In the genomic region with DNA sequence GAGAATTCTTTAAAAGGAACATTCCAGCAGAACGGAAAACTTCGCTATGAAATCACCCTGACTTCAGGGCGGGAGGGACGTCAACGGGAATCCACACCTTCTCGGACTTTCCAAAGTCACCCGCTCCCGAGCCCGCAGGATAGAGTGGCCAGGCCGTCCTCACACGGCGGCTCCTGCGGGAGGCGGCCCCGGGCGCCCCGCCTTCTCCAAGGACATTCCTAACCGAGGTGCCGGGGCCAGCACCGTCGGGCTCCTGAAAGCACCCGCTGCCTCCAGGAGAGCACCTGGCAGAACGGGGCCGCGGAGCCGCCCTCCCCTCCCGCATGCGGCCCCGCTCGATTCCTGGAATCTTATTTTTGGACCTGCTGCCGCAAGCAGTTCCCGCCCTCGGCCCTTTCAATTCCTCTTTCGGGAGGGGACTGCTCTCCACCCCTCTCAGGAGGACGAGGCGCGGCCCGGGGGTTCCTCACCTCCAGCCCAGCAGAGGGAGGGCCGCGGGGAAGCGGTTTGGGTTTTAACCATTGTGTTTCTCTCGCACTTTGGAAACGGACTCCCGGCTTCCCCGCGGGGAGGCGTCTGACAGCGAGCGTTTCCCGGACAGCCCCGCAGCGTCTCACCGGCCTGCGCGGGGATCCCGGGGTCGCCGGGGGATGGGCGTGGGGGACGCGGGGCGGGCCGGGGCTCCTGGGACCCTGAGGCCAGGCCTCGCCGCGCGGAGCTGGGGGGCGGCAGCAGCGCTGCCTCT, we compare ENCODE assay signal across 7 cellular contexts. TPM values are rescaled to one million over a fixed set of nuclear protein-coding genes. Genes with fewer than 3 reads are reported as not detected.
DNase-seq lines count a peak whose midpoint lies in the region; ATAC-seq and TF ChIP-seq lines count a peak whose summit lies in the region.

No MANE protein-coding gene starts in this region.

- no peaks in the 10 kb centered on the region for H3K36me3 ChIP-seq in HUES64 (ENCODE audit: insufficient read depth, low read length)
- no peaks in the 10 kb centered on the region for H3K36me3 ChIP-seq in right atrium auricular region

- DNase-seq in GM12865 (ENCODE audit: low read depth) (peak; percentile 46), right atrium auricular region (ENCODE audit: low spot score) (no peak), posterior vena cava (ENCODE audit: low spot score) (peak; percentile 87), SHP77 (lab: John Stamatoyannopoulos, UW) (no peak)

- H3K27me3 ChIP-seq in HUES64 (ENCODE audit: insufficient read depth, low read length), result peaks cover 40% of the 10 kb centered on the region
- no peaks in the 10 kb centered on the region for H3K27me3 ChIP-seq in right atrium auricular region

- no peak overlapping the region for H3K9ac ChIP-seq in HUES64 (ENCODE audit: low read depth, low read length)

- intact Hi-C loops in posterior vena cava (cut with DNase I), result loop anchor here in 1 of 2 donors (5.0 kb wide), 1 partner anchor 46 kb away; no protein-coding TSS in a partner anchor

- peaks cover 35% of the 10 kb centered on the region for H3K4me1 ChIP-seq in HUES64 (ENCODE audit: insufficient read depth, low read length)
- H3K4me1 ChIP-seq in right atrium auricular region, result peaks cover 0 to 46% of the 10 kb centered on the region in 2 donors

- 3% methylated on average over 69 of the region's 69 CpGs for WGBS in HUES64

- no peak for TF ChIP-seq CTCF in GM12865 (IDR thresholded peaks at IDR 0.05; ENCODE audit: insufficient read depth, low read depth, low read length, missing control alignments)
- TF ChIP-seq CTCF in right atrium auricular region (IDR thresholded peaks at IDR 0.05), result no peak

- no peak overlapping the region; the same call in 1 of the 2 replicates for H3K27ac ChIP-seq in HUES64 (ENCODE audit: low read depth, low read length)
- peak overlapping the region; percentile 16 for H3K27ac ChIP-seq in angular gyrus (ENCODE audit: low read depth, low read length)
- H3K27ac ChIP-seq in right atrium auricular region, result peak overlapping the region; percentile 84 to 89

- H3K9me3 ChIP-seq in HUES64 (ENCODE audit: insufficient read depth, low read depth, low read length) (no peaks in the 10 kb centered on the region), right atrium auricular region (no peaks in the 10 kb centered on the region)

- ATAC-seq in GM18870 (IDR thresholded peaks at IDR 0.05; ENCODE audit: unreplicated experiment), result no peak

- H3K4me3 ChIP-seq in GM12865 (ENCODE audit: low read depth, low read length), result peak overlapping the region; percentile 59
- H3K4me3 ChIP-seq in HUES64 (ENCODE audit: low read length), result peak overlapping the region; percentile 63
- peak overlapping the region; percentile 74 to 81 for H3K4me3 ChIP-seq in right atrium auricular region

RNA-seq across cellular contexts. Expression of gene GAS6, which starts 0.9 kb away (rescaled TPM):
- 10.6 TPM for polyA plus RNA-seq in HUES64 (2013, experiment 1 of 2)
- 11.4 TPM for polyA plus RNA-seq in HUES64 (2013, experiment 2 of 2)
- 100 to 1,000 TPM; 206 to 254 TPM for total RNA-seq in right atrium auricular region
- 100 to 1,000 TPM; 201 to 215 TPM for total RNA-seq in posterior vena cava

Comparison
In these comparisons a context has a peak if more than half of its experiments do, and no peak if none do; other contexts are left out.
1. DNase-seq: peak in GM12865 (single experiment) and posterior vena cava (single experiment); none in right atrium auricular region (single experiment) and SHP77 (0 of 2).
2. Peak in every context shown above with its lines, with median percentiles within 50 percentile points of each other: H3K4me3 ChIP-seq.